In the genomic region with DNA sequence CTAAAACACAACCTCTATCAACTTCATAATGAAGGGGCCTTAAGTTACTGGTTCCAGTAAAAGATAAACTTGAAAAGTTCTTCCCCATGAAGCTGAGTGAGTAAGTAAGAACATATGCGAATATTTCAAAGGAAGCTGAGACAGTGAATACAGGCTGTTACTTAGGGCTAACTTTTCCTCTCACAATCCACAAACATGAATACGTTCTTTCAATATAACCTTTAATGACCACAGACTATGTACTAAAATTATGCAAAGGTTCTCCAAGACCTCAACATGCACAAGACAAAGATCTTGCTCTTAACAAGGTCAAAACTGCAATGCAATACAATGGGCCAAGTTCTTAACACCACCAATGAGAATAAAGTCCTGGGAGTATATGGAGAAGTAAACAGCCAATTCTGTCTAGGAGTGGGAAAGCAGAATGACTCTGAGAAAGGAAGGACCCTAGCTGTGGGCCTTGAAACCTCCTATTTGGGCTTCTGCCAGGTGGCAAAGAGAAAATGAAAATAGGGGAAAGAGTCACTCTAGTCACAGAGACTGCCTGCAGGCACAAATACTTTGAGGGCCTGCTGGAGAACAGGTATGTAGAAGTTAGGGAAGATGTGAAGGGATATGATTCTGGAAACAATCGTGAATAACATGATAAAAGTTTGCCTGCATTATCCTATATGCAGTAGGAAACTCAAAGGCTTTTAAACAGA, we compare ENCODE assay signal across 9 cellular contexts. TPM values are rescaled to one million over a fixed set of nuclear protein-coding genes. Genes with fewer than 3 reads are reported as not detected.
DNase-seq lines count a peak whose midpoint lies in the region; ATAC-seq and TF ChIP-seq lines count a peak whose summit lies in the region.
"Had no signal": no experiment of that assay in that cellular context is flagged by ENCODE, and none has a peak within 500 bp of the region (broad histone marks: within the 10 kb centered on the region; RNA-seq: fewer than 3 reads in every experiment).

No MANE protein-coding gene starts in this region.

- no peak for DNase-seq in activated CD4-positive, alpha-beta memory T cell treated with anti-CD3 and anti-CD28 coated beads for 36 hours
- DNase-seq in activated CD4-positive, alpha-beta memory T cell treated with anti-CD3 and anti-CD28 coated beads, Interleukin-2, amount 10 ng/mL, durations not matched to agents 7 days and 5 days, result no peak
- DNase-seq in SK-MEL-5 (ENCODE audit: low read depth, low spot score) (peak; percentile 12), pons (ENCODE audit: low spot score) (peak; percentile 36), GM13977 (ENCODE audit: low spot score) (no peak), NCI-H2171 treated with DMSO at 0.1 percent for 48 hours (lab: John Stamatoyannopoulos, UW) (no peak), NCI-H1436 treated with DMSO at 0.1 percent for 48 hours (lab: John Stamatoyannopoulos, UW) (no peak)
- DNase-seq: HCEC 1CT had no signal

- H3K27ac Mint-ChIP-seq in activated CD4-positive, alpha-beta memory T cell treated with anti-CD3 and anti-CD28 coated beads for 36 hours, result peak overlapping the region; percentile 31
- H3K27ac Mint-ChIP-seq in activated CD4-positive, alpha-beta memory T cell treated with anti-CD3 and anti-CD28 coated beads, Interleukin-2, amount 10 ng/mL, durations not matched to agents 7 days and 5 days, result no peak overlapping the region

- H3K4me3 Mint-ChIP-seq in activated CD4-positive, alpha-beta memory T cell treated with anti-CD3 and anti-CD28 coated beads for 36 hours, result no peak overlapping the region
- H3K4me3 Mint-ChIP-seq in activated CD4-positive, alpha-beta memory T cell treated with anti-CD3 and anti-CD28 coated beads, Interleukin-2, amount 10 ng/mL, durations not matched to agents 7 days and 5 days, result no peak overlapping the region

- POLR2A ChIA-PET in activated CD4-positive, alpha-beta memory T cell treated with anti-CD3 and anti-CD28 coated beads for 36 hours (lab: Charles Lee), result interaction anchor here (0.7 kb wide), 1 partner anchor 43 kb away, joined by 3 read pairs; no protein-coding TSS in a partner anchor
- POLR2A ChIA-PET in activated CD4-positive, alpha-beta memory T cell treated with anti-CD3 and anti-CD28 coated beads, Interleukin-2, amount 10 ng/mL, durations not matched to agents 7 days and 5 days (lab: Charles Lee), result interaction anchor here (0.6 to 2.2 kb wide), 3 partner anchors 10 to 45 kb away, joined by 3 to 9 read pairs (median 5); no protein-coding TSS in a partner anchor

- TF ChIP-seq CTCF in GM13977 (IDR thresholded peaks at IDR 0.05; ENCODE audit: extremely low read depth, insufficient read depth, missing control alignments), result no peak

- H3K36me3 Mint-ChIP-seq in activated CD4-positive, alpha-beta memory T cell treated with anti-CD3 and anti-CD28 coated beads for 36 hours, result peaks cover 16% of the 10 kb centered on the region
- H3K36me3 Mint-ChIP-seq in activated CD4-positive, alpha-beta memory T cell treated with anti-CD3 and anti-CD28 coated beads, Interleukin-2, amount 10 ng/mL, durations not matched to agents 7 days and 5 days (ENCODE audit: low read depth), result peaks cover 61% of the 10 kb centered on the region

- intact Hi-C loops in activated CD4-positive, alpha-beta memory T cell treated with anti-CD3 and anti-CD28 coated beads for 36 hours (cut with micrococcal nuclease), result no loop called here

- peaks cover 59% of the 10 kb centered on the region for H3K4me1 Mint-ChIP-seq in activated CD4-positive, alpha-beta memory T cell treated with anti-CD3 and anti-CD28 coated beads for 36 hours (ENCODE audit: low read depth)
- H3K4me1 Mint-ChIP-seq in activated CD4-positive, alpha-beta memory T cell treated with anti-CD3 and anti-CD28 coated beads, Interleukin-2, amount 10 ng/mL, durations not matched to agents 7 days and 5 days, result peaks cover 38% of the 10 kb centered on the region

- peak; percentile 71 for ATAC-seq in HG02798 (IDR thresholded peaks at IDR 0.05; ENCODE audit: poor library complexity, unreplicated experiment)

- in situ Hi-C loops in SK-MEL-5 (cut with HindIII; ENCODE audit: low pct_unique_long_range_greater_than_20kb, low sequenced_read_pairs) (no loop called here), GM13977 (cut with MboI; ENCODE audit: low pct_unique_long_range_greater_than_20kb, low sequenced_read_pairs, unreplicated experiment) (no loop called here)

- CTCF ChIA-PET in activated CD4-positive, alpha-beta memory T cell treated with anti-CD3 and anti-CD28 coated beads for 36 hours (lab: Charles Lee), result no interaction called here
- CTCF ChIA-PET in activated CD4-positive, alpha-beta memory T cell treated with anti-CD3 and anti-CD28 coated beads, Interleukin-2, amount 10 ng/mL, durations not matched to agents 7 days and 5 days (lab: Charles Lee), result interaction anchor here (0.6 kb wide), 1 partner anchor 10 kb away, joined by 3 read pairs; no protein-coding TSS in a partner anchor

- H3K27me3 Mint-ChIP-seq in activated CD4-positive, alpha-beta memory T cell treated with anti-CD3 and anti-CD28 coated beads for 36 hours, result no peaks in the 10 kb centered on the region
- H3K27me3 Mint-ChIP-seq in activated CD4-positive, alpha-beta memory T cell treated with anti-CD3 and anti-CD28 coated beads, Interleukin-2, amount 10 ng/mL, durations not matched to agents 7 days and 5 days, result no peaks in the 10 kb centered on the region

- H3K9me3 Mint-ChIP-seq in activated CD4-positive, alpha-beta memory T cell treated with anti-CD3 and anti-CD28 coated beads for 36 hours, result peaks cover 11% of the 10 kb centered on the region
- peaks cover 14% of the 10 kb centered on the region for H3K9me3 Mint-ChIP-seq in activated CD4-positive, alpha-beta memory T cell treated with anti-CD3 and anti-CD28 coated beads, Interleukin-2, amount 10 ng/mL, durations not matched to agents 7 days and 5 days

RNA-seq across cellular contexts. Expression of gene OSBPL3, which starts 43.7 kb away (rescaled TPM):
- 10 to 100 TPM; 41.2 to 45.1 TPM for total RNA-seq in activated CD4-positive, alpha-beta memory T cell treated with anti-CD3 and anti-CD28 coated beads for 36 hours
- 10 to 100 TPM; 90.3 to 99.9 TPM for total RNA-seq in activated CD4-positive, alpha-beta memory T cell treated with anti-CD3 and anti-CD28 coated beads, Interleukin-2, amount 10 ng/mL, durations not matched to agents 7 days and 5 days
- total RNA-seq in SK-MEL-5 (2014; rRNA removed; shearing (Covaris generic)), result 12.9 and 13.3 TPM in 2 replicates
- 11.0 and 16.5 TPM in 2 replicates for polyA plus RNA-seq in SK-MEL-5 (2015; cell fraction: cytosol; rRNA removed)
- polyA plus RNA-seq in SK-MEL-5 (2015; cell fraction: nucleus; rRNA removed), result 66.8 and 96.5 TPM in 2 replicates

Comparison
In these comparisons a context has a peak if more than half of its experiments do, and no peak if none do; other contexts are left out.
1. DNase-seq: peak in SK-MEL-5 (single experiment) and pons (single experiment); none in activated CD4-positive, alpha-beta memory T cell treated with anti-CD3 and anti-CD28 coated beads for 36 hours (single experiment), activated CD4-positive, alpha-beta memory T cell treated with anti-CD3 and anti-CD28 coated beads, Interleukin-2, amount 10 ng/mL, durations not matched to agents 7 days and 5 days (single experiment), GM13977 (single experiment), NCI-H2171 treated with DMSO at 0.1 percent for 48 hours (single experiment) and NCI-H1436 treated with DMSO at 0.1 percent for 48 hours (single experiment).